ENCODE assay signal across 18 cellular contexts in the genomic region with DNA sequence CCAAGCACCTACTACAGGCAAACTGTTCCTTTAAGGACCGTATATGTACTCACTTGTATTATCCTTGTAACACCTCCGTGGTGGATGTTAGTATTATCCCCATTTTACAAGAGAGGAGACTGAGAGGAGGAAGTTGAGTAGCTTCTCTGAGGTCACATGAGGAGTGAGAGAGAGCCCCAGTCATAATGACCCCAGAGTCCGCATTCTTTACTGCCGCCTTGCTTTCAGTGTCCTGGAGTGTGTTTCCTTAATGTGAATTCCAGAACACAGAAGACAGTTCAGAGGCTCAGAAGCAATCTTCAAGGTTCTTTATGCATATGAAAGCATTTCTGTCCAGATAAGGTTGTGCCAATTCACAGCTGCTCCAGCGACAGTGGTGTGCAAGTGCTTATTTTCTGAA.
DNase-seq lines count a peak whose midpoint lies in the region; ATAC-seq and TF ChIP-seq lines count a peak whose summit lies in the region.
"Had no signal": no experiment of that assay in that cellular context is flagged by ENCODE, and none has a peak within 500 bp of the region (broad histone marks: within the 10 kb centered on the region; RNA-seq: fewer than 3 reads in every experiment).

No MANE protein-coding gene starts in this region.

- no peaks in the 10 kb centered on the region for H3K4me1 Mint-ChIP-seq in CD8-positive, alpha-beta T cell (ENCODE audit: low read depth)
- peaks cover 26% of the 10 kb centered on the region for H3K4me1 Mint-ChIP-seq in endodermal cell

- H3K27me3 ChIP-seq in parathyroid adenoma (ENCODE audit: control insufficient read depth, insufficient read depth, low read length), result no peaks in the 10 kb centered on the region
- no peaks in the 10 kb centered on the region for H3K27me3 ChIP-seq in SJCRH30
- H3K27me3 ChIP-seq in CD8-positive, alpha-beta T cell (ENCODE audit: insufficient read depth, low read length), result no peaks in the 10 kb centered on the region
- H3K27me3 ChIP-seq in endodermal cell (ENCODE audit: control insufficient read depth, insufficient read depth, low read length, poor library complexity, severe bottlenecking), result no peaks in the 10 kb centered on the region
- H3K27me3 ChIP-seq: BE2C had no signal

- TF ChIP-seq CTCF in VCaP (conservative IDR thresholded peaks at IDR 0.05) (no peak), parathyroid adenoma (IDR thresholded peaks at IDR 0.05) (no peak), endodermal cell (conservative IDR thresholded peaks at IDR 0.05) (no peak)
- no peak for TF ChIP-seq CTCF in CD8-positive, alpha-beta T cell (IDR thresholded peaks at IDR 0.05)

- 52 to 79% methylated on average over 4 to 5 of the region's 5 CpGs for WGBS in endodermal cell (ENCODE audit: insufficient coverage in 1 of 2, insufficient read length in 1 of 2), 2 experiments

- no peak overlapping the region for H3K4me3 Mint-ChIP-seq in CD8-positive, alpha-beta T cell
- H3K4me3 Mint-ChIP-seq in endodermal cell, result no peak overlapping the region
- H3K4me3 Mint-ChIP-seq: CD4-positive, alpha-beta T cell had no signal

- H3K4me3 ChIP-seq in parathyroid adenoma (ENCODE audit: low read depth, low read length) (no peak overlapping the region), SJCRH30 (no peak overlapping the region), endodermal cell (ENCODE audit: low read length) (no peak overlapping the region)
- no peak overlapping the region for H3K4me3 ChIP-seq in CD8-positive, alpha-beta T cell (ENCODE audit: low read depth, low read length)
- H3K4me3 ChIP-seq: GM12878, GM23248 had no signal

- no peaks in the 10 kb centered on the region for H3K9me3 ChIP-seq in parathyroid adenoma (ENCODE audit: control insufficient read depth, low read length)
- no peaks in the 10 kb centered on the region for H3K9me3 ChIP-seq in SJCRH30 (replicated peaks)
- H3K9me3 ChIP-seq in CD8-positive, alpha-beta T cell (ENCODE audit: low read length), result no peaks in the 10 kb centered on the region
- H3K9me3 ChIP-seq in endodermal cell (ENCODE audit: control insufficient read depth, low read length), result no peaks in the 10 kb centered on the region
- H3K9me3 ChIP-seq: BE2C had no signal

- no peaks in the 10 kb centered on the region for H3K36me3 Mint-ChIP-seq in CD8-positive, alpha-beta T cell
- no peaks in the 10 kb centered on the region for H3K36me3 Mint-ChIP-seq in endodermal cell (ENCODE audit: low read depth)

- POLR2A ChIA-PET in CD8-positive, alpha-beta T cell (lab: Charles Lee), result no interaction called here

- H3K27ac ChIP-seq in VCaP, result peak overlapping the region; percentile 71
- H3K27ac ChIP-seq in parathyroid adenoma, result no peak overlapping the region
- no peak overlapping the region for H3K27ac ChIP-seq in SJCRH30
- H3K27ac ChIP-seq in CD8-positive, alpha-beta T cell (ENCODE audit: low read depth, low read length), result no peak overlapping the region
- H3K27ac ChIP-seq in endodermal cell (ENCODE audit: low read depth, low read length), result no peak overlapping the region
- H3K27ac ChIP-seq: GM23248 had no signal

- CTCF ChIA-PET in CD8-positive, alpha-beta T cell (lab: Charles Lee), result no interaction called here

- no peak overlapping the region for H3K4me2 ChIP-seq in parathyroid adenoma (ENCODE audit: low read length)

- no peaks in the 10 kb centered on the region for H3K79me2 ChIP-seq in parathyroid adenoma

- peak; percentile 67 for DNase-seq in left kidney (ENCODE audit: low read depth, low spot score)
- no peak for DNase-seq in SJCRH30
- no peak for DNase-seq in CD8-positive, alpha-beta T cell
- DNase-seq in NCI-H2081 treated with DMSO at 0.1 percent for 48 hours (lab: John Stamatoyannopoulos, UW), result no peak
- DNase-seq in endodermal cell, result no peak
- DNase-seq: BE2C; CD4-positive, alpha-beta T cell; DND-41; GDM1; GM23248; KBM-7; NCI-H1436; NCI-H2029; NCI-H510A had no signal

- peak overlapping the region; percentile 41 for H2AFZ ChIP-seq in parathyroid adenoma
- H2AFZ ChIP-seq: GM23248 had no signal

- no peaks in the 10 kb centered on the region for H3K9me3 Mint-ChIP-seq in CD8-positive, alpha-beta T cell
- no peaks in the 10 kb centered on the region for H3K9me3 Mint-ChIP-seq in endodermal cell
- H3K9me3 Mint-ChIP-seq: CD4-positive, alpha-beta T cell had no signal

- H3K9ac ChIP-seq in parathyroid adenoma (no peak overlapping the region), endodermal cell (ENCODE audit: extremely low read depth, low read length, poor library complexity, severe bottlenecking) (no peak overlapping the region)
- H3K9ac ChIP-seq: GM23248 had no signal

- H3K27me3 Mint-ChIP-seq in CD8-positive, alpha-beta T cell (ENCODE audit: low read depth), result no peaks in the 10 kb centered on the region
- no peaks in the 10 kb centered on the region for H3K27me3 Mint-ChIP-seq in endodermal cell (ENCODE audit: insufficient read depth)

- H3K36me3 ChIP-seq in parathyroid adenoma (ENCODE audit: control insufficient read depth, insufficient read depth, low read length) (no peaks in the 10 kb centered on the region), SJCRH30 (no peaks in the 10 kb centered on the region), endodermal cell (ENCODE audit: control insufficient read depth, insufficient read depth, low read length) (no peaks in the 10 kb centered on the region)
- no peaks in the 10 kb centered on the region for H3K36me3 ChIP-seq in CD8-positive, alpha-beta T cell (ENCODE audit: insufficient read depth, low read length)
- H3K36me3 ChIP-seq: BE2C had no signal

- H3K4me1 ChIP-seq in parathyroid adenoma (peaks cover 6% of the 10 kb centered on the region), SJCRH30 (no peaks in the 10 kb centered on the region), endodermal cell (ENCODE audit: control insufficient read depth, insufficient read depth, low read length) (peaks cover 8% of the 10 kb centered on the region)
- no peaks in the 10 kb centered on the region for H3K4me1 ChIP-seq in CD8-positive, alpha-beta T cell (ENCODE audit: insufficient read depth, low read length)
- H3K4me1 ChIP-seq: BE2C had no signal

- ATAC-seq in CD8-positive, alpha-beta T cell, result no peak
- ATAC-seq: GM12878, Panc1 had no signal

- intact Hi-C loops in CD8-positive, alpha-beta T cell (cut with DNase I, micrococcal nuclease), result no loop called here

- no peak overlapping the region for H3K27ac Mint-ChIP-seq in CD8-positive, alpha-beta T cell
- no peak overlapping the region for H3K27ac Mint-ChIP-seq in endodermal cell
- H3K27ac Mint-ChIP-seq: CD4-positive, alpha-beta T cell had no signal
